In the genomic region with DNA sequence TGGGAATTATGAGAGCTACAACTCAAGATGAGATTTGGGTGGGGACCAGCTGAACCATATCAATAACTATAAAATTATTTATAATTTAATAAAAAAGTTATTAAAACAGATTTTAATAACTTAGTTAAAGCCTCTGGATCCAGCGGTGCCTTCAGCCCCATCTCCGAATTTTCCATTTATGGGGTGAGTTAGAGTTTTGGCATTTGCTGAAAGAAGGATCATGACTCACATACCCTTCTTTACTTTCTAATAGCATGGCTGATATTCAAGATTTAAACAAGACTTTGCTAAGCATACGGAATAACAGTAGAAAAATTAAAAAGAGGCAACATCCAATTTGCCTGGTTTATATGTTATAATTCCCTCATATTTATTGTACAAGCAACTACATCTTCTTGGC, we compare ENCODE assay signal across 16 cellular contexts.
DNase-seq lines count a peak whose midpoint lies in the region; ATAC-seq lines count a peak whose summit lies in the region.
"Had no signal": no experiment of that assay in that cellular context is flagged by ENCODE, and none has a peak within 500 bp of the region (broad histone marks: within the 10 kb centered on the region; RNA-seq: fewer than 3 reads in every experiment).

No MANE protein-coding gene starts in this region.

- no peak overlapping the region for H2AFZ ChIP-seq in GM23248
- H2AFZ ChIP-seq: GM23338 had no signal

- no peaks in the 10 kb centered on the region for H3F3A ChIP-seq in GM23248 (ENCODE audit: insufficient read depth)

- H3K36me3 ChIP-seq in GM23248 (ENCODE audit: low read depth), result no peaks in the 10 kb centered on the region

- H3K4me1 ChIP-seq in GM23248 (ENCODE audit: insufficient read depth), result no peaks in the 10 kb centered on the region

- DNase-seq in GM23248, result peak; percentile 26
- peak; percentile 10 for DNase-seq in M059J (ENCODE audit: low read depth)
- peak; percentile 32 for DNase-seq in iris pigment epithelial cell (ENCODE audit: low read depth)
- DNase-seq in NCI-H1436 treated with DMSO at 0.1 percent for 48 hours (lab: John Stamatoyannopoulos, UW), result no peak
- no peak for DNase-seq in DMS114 treated with DMSO at 0.1 percent for 48 hours (lab: John Stamatoyannopoulos, UW; ENCODE audit: unreplicated experiment)
- DNase-seq: C1 segment of cervical spinal cord; CD8-positive, alpha-beta T cell; DMS 273 treated with DMSO at 0.1 percent for 48 hours; DMS53; DMS79 treated with DMSO at 0.1 percent for 48 hours; GDM1; H9; HFFc6 had no signal

- H4K20me1 ChIP-seq in GM23248 (ENCODE audit: insufficient read depth), result no peaks in the 10 kb centered on the region

- no peaks in the 10 kb centered on the region for H3K9me3 ChIP-seq in GM23248 (ENCODE audit: low read depth)

- H3K9ac ChIP-seq in GM23248, result no peak overlapping the region

- no peaks in the 10 kb centered on the region for H3K9me2 ChIP-seq in GM23248 (ENCODE audit: insufficient read depth)

- ATAC-seq in HG02970 (IDR thresholded peaks at IDR 0.05; ENCODE audit: low FRiP score, unreplicated experiment), result no peak
- ATAC-seq: CD8-positive, alpha-beta T cell; GM12878; GM23338 had no signal

- no peak overlapping the region for H3K4me2 ChIP-seq in GM23248 (ENCODE audit: unreplicated experiment)
- H3K4me2 ChIP-seq: GM23338 had no signal

- in situ Hi-C loops in GM23248 (cut with MboI), result no loop called here

- 85 to 90% methylated on average over 3 of the region's 3 CpGs for WGBS in GM23248 (ENCODE audit: low coverage in 1 of 2, low lambda C conversion rate in 2 of 2, missing lambda C conversion rate in 2 of 2), 2 experiments

- H3K79me2 ChIP-seq in GM23248 (ENCODE audit: insufficient read depth), result no peaks in the 10 kb centered on the region

- H3K4me3 ChIP-seq in GM23248, result no peak overlapping the region
- H3K4me3 ChIP-seq: GM12878, GM23338 had no signal

- H3K27me3 ChIP-seq in GM23248 (replicated peaks; ENCODE audit: insufficient read depth), result no peaks in the 10 kb centered on the region

- H3K27ac ChIP-seq in GM23248, result no peak overlapping the region

Comparison
In these comparisons a context has a peak if more than half of its experiments do, and no peak if none do; other contexts are left out.
1. DNase-seq: peak in GM23248 (single experiment), M059J (single experiment) and iris pigment epithelial cell (single experiment); none in NCI-H1436 treated with DMSO at 0.1 percent for 48 hours (single experiment) and DMS114 treated with DMSO at 0.1 percent for 48 hours (single experiment).